Comparison of ENCODE assay signal across 1 cellular context in genomic region chr10:132663666-132664365, GRCh38.
TF ChIP-seq lines count a peak whose summit lies in the region.

No MANE protein-coding gene starts in this region.

TF ChIP-seq in WTC11, 78 proteins besides CTCF, POLR2A, EP300 and RAD21 (continued from another document):
- TF ChIP-seq MLX (CRISPR knock-in tag; IDR thresholded peaks at IDR 0.05) (no peak), E2F1 (CRISPR knock-in tag; IDR thresholded peaks at IDR 0.05) (no peak), ZBTB21 (CRISPR knock-in tag; IDR thresholded peaks at IDR 0.05; ENCODE audit: borderline replicate concordance) (no peak), ZNF281 (CRISPR knock-in tag; IDR thresholded peaks at IDR 0.05) (no peak), STAT6 (CRISPR knock-in tag; conservative IDR thresholded peaks at IDR 0.05; ENCODE audit: low read depth) (no peak), HMGA2 (CRISPR knock-in tag; IDR thresholded peaks at IDR 0.05) (no peak), TP53 (CRISPR knock-in tag; IDR thresholded peaks at IDR 0.05) (no peak), ATF3 (CRISPR knock-in tag; conservative IDR thresholded peaks at IDR 0.05) (no peak)
